Comparison of ENCODE assay signal across 24 cellular contexts in the genomic region with DNA sequence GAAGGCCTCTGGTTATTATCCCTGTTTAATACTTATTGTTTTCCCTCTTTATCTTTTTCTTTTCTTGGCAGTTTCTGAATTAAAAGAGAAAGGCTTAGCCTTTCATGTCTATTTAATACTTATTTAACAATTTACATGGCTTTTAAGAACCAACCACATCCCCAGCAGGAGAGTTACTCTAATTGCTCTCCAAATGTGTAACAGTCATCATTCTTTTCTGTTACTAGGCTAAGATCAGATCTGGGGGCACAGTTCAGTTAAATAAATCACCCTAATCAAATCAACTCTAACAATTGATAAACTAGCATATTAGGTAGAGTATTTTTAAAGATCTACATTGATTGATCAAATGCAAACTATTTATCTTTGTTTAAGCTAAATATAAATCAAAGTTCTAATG. TPM values are rescaled to one million over a fixed set of nuclear protein-coding genes. Genes with fewer than 3 reads are reported as not detected.
DNase-seq lines count a peak whose midpoint lies in the region; ATAC-seq, FAIRE-seq and TF ChIP-seq lines count a peak whose summit lies in the region.
"Had no signal": no experiment of that assay in that cellular context is flagged by ENCODE, and none has a peak within 500 bp of the region (broad histone marks: within the 10 kb centered on the region; RNA-seq: fewer than 3 reads in every experiment).

No MANE protein-coding gene starts in this region.

- H3K4me3 ChIP-seq in HepG2 (replicated peaks in 1 of 3; ENCODE audit: insufficient read depth in 1 of 3, low read depth in 2 of 3, low read length in 3 of 3) (no peak overlapping the region), small intestine (ENCODE audit: low read depth in 1 of 2, low read length in 2 of 2) (no peak overlapping the region), uterus (no peak overlapping the region)
- H3K4me3 ChIP-seq: GM23248 had no signal

- no peak for ATAC-seq in HepG2

- H3K27ac ChIP-seq in HepG2 (ENCODE audit: extremely low read length, insufficient read depth, low read length), result no peak overlapping the region
- no peak overlapping the region for H3K27ac ChIP-seq in small intestine (ENCODE audit: low read depth in 1 of 2, low read length in 1 of 2)
- H3K27ac ChIP-seq in uterus, result peak overlapping the region in 1 of 2 donors; percentile 2
- H3K27ac ChIP-seq: 22Rv1, GM23248, RWPE1 had no signal

- no peaks in the 10 kb centered on the region for H3K36me3 ChIP-seq in HepG2 (replicated peaks in 1 of 2; ENCODE audit: control insufficient read depth in 1 of 2, insufficient read depth in 2 of 2, low read length in 2 of 2)
- no peaks in the 10 kb centered on the region for H3K36me3 ChIP-seq in small intestine (ENCODE audit: control insufficient read depth in 2 of 2, insufficient read depth in 2 of 2, low read length in 2 of 2)
- no peaks in the 10 kb centered on the region for H3K36me3 ChIP-seq in uterus
- H3K36me3 ChIP-seq: BE2C had no signal

- CTCF ChIA-PET in HepG2 (lab: Yijun Ruan, JAX; ENCODE audit: low intra/inter-chr PET ratio, low total read pairs), result no interaction called here

- intact Hi-C loops in HepG2 (cut with micrococcal nuclease; ENCODE audit: unreplicated experiment), result no loop called here
- intact Hi-C loops in uterus (cut with DNase I; ENCODE audit: low total_unique reads), result no loop called here

- H3K4me1 ChIP-seq in HepG2 (ENCODE audit: insufficient read depth, low read length), result peaks cover 67% of the 10 kb centered on the region
- H3K4me1 ChIP-seq in small intestine (ENCODE audit: control insufficient read depth in 2 of 2, insufficient read depth in 1 of 2, low read depth in 1 of 2, low read length in 1 of 2), result peaks cover 4 to 7% of the 10 kb centered on the region in 2 donors
- no peaks in the 10 kb centered on the region for H3K4me1 ChIP-seq in uterus

- H2AFZ ChIP-seq in HepG2 (ENCODE audit: low read length), result no peak overlapping the region
- H2AFZ ChIP-seq: GM23248 had no signal

- no peaks in the 10 kb centered on the region for H3K79me2 ChIP-seq in HepG2 (ENCODE audit: insufficient read depth, low read length)

- FAIRE-seq in HepG2 (lab: Jason Lieb, UNC) (no peak), small intestine (lab: Jason Lieb, UNC) (no peak)
- FAIRE-seq: G401.6, HTR-8/SVneo had no signal

- no TSS peak for BruUV-seq in HepG2 (replicated peaks; lab: Mats Ljungman, UMichigan)

- no peak overlapping the region for H3K9ac ChIP-seq in HepG2 (ENCODE audit: insufficient read depth, low read depth, low read length)
- H3K9ac ChIP-seq: GM23248 had no signal

- no peaks in the 10 kb centered on the region for H3K27me3 ChIP-seq in HepG2 (ENCODE audit: control insufficient read depth in 1 of 2, insufficient read depth in 2 of 2, low read length in 2 of 2)
- H3K27me3 ChIP-seq in small intestine (ENCODE audit: control insufficient read depth in 2 of 2, insufficient read depth in 2 of 2, low read length in 2 of 2), result no peaks in the 10 kb centered on the region
- no peaks in the 10 kb centered on the region for H3K27me3 ChIP-seq in uterus
- H3K27me3 ChIP-seq: BE2C had no signal

- TF ChIP-seq RAD21 in HepG2 (CRISPR knock-in tag; IDR thresholded peaks at IDR 0.05), result no peak

- H4K20me1 ChIP-seq in HepG2 (ENCODE audit: insufficient read depth, low read length), result no peaks in the 10 kb centered on the region

- no peak for TF ChIP-seq POLR2A in HepG2 (IDR thresholded peaks at IDR 0.05; ENCODE audit: insufficient read depth in 1 of 2, low read depth in 2 of 2, low read length in 2 of 2)
- TF ChIP-seq POLR2A in uterus (IDR thresholded peaks at IDR 0.05), result no peak

- TF ChIP-seq EP300 in HepG2 (IDR thresholded peaks at IDR 0.05; ENCODE audit: low read depth in 2 of 2, low read length in 2 of 2) (no peak), HepG2 (CRISPR knock-in tag; IDR thresholded peaks at IDR 0.05; ENCODE audit: borderline replicate concordance) (no peak)

- in situ Hi-C loops in HepG2 (cut with HindIII; ENCODE audit: extremely low pct_ligation_motif_present, low pct_unique_long_range_greater_than_20kb), result no loop called here

- H3K4me2 ChIP-seq in HepG2 (ENCODE audit: low read depth, low read length), result 0 out of 2 replicates have a peak overlapping the region, but pooled peaks have one; percentile 16

- TF ChIP-seq CTCF in HepG2 (CRISPR knock-in tag; IDR thresholded peaks at IDR 0.05), result no peak
- TF ChIP-seq CTCF in uterus (IDR thresholded peaks at IDR 0.05), result no peak

- POLR2A ChIA-PET in HepG2 (lab: Yijun Ruan, JAX), result interaction anchor here (1.4 kb wide), 1 partner anchor 10 kb away, joined by 9 read pairs; no protein-coding TSS in a partner anchor

- H3K9me3 ChIP-seq in HepG2 (ENCODE audit: low read length) (no peaks in the 10 kb centered on the region), small intestine (ENCODE audit: control insufficient read depth, low read depth) (no peaks in the 10 kb centered on the region), uterus (no peaks in the 10 kb centered on the region)
- H3K9me3 ChIP-seq: BE2C had no signal

- DNase-seq in DMS53 (lab: John Stamatoyannopoulos, UW) (peak; percentile 9), DMS53 treated with DMSO at 0.1 percent for 48 hours (lab: John Stamatoyannopoulos, UW; ENCODE audit: unreplicated experiment) (no peak), HepG2 (ENCODE audit: low spot score) (no peak), small intestine (peak; percentile 75), SW 1271 (lab: John Stamatoyannopoulos, UW) (no peak), uterus (no peak)
- DNase-seq in activated CD4-positive, alpha-beta T cell treated with anti-CD3 and anti-CD28 coated beads, Interleukin-2, amount 50 U/mL, for 48 hours, result no peak
- DNase-seq: ACHN; CD8-positive, alpha-beta memory T cell; DMS 273 treated with DMSO at 0.1 percent for 48 hours; GM23248; H7; KBM-7; MV-4-11; NCI-H1105; NCI-H1436 treated with DMSO at 0.1 percent for 48 hours; NCI-H446; NCI-H524 treated with DMSO at 0.1 percent for 48 hours; SHP77 treated with DMSO at 0.1 percent for 48 hours had no signal

TF ChIP-seq in HepG2, 621 proteins besides CTCF, POLR2A, EP300 and RAD21:
- no peak for TF ChIP-seq CREB1 (IDR thresholded peaks at IDR 0.05)
- TF ChIP-seq CREB1 (CRISPR knock-in tag; IDR thresholded peaks at IDR 0.05), result peak; percentile 31; the same call in 1 of the 2 replicates
- 0 out of 4 replicates have a peak, but pooled peaks of 1 of the 2 experiments have one; percentile 5 for TF ChIP-seq MAFK (conservative IDR thresholded peaks at IDR 0.05 in 1 of 2, IDR thresholded peaks at IDR 0.05 in 1 of 2; ENCODE audit: low read length in 2 of 2)
- TF ChIP-seq ZFP37 (CRISPR knock-in tag; IDR thresholded peaks at IDR 0.05; ENCODE audit: borderline replicate concordance), result no peak
- TF ChIP-seq RBAK (CRISPR knock-in tag; IDR thresholded peaks at IDR 0.05), result peak; percentile 66; the same call in 1 of the 2 replicates

RNA-seq across cellular contexts. Expression of gene NT5E, which starts 54.1 kb away (rescaled TPM):
- 6.4 and 9.5 TPM in 2 replicates for total RNA-seq in HepG2 (2016; rRNA removed; fragmentation: Illumina TruSeq; extraction: Trizol)
- 2.7 and 3.2 TPM in 2 replicates for total RNA-seq in HepG2 (2016; cell fraction: cytosol; rRNA removed; fragmentation: Illumina TruSeq; extraction: Trizol; ENCODE audit: low read depth)
- 6.5 and 9.4 TPM in 2 replicates for total RNA-seq in HepG2 (2016; cell fraction: insoluble cytoplasmic fraction; rRNA removed; fragmentation: Illumina TruSeq; extraction: Trizol)
- 4.5 and 4.6 TPM in 2 replicates for total RNA-seq in HepG2 (2016; cell fraction: membrane; rRNA removed; fragmentation: Illumina TruSeq; extraction: Trizol)
- 11.7 and 12.4 TPM in 2 replicates for total RNA-seq in HepG2 (2016; cell fraction: nucleus; rRNA removed; fragmentation: Illumina TruSeq; extraction: Trizol)
- 33.0 and 40.6 TPM in 2 replicates for polyA plus RNA-seq in HepG2 (2011; rRNA removed)
- 28.1 and 33.2 TPM in 2 replicates for polyA plus RNA-seq in HepG2 (2011; cell fraction: cytosol; rRNA removed)
- polyA plus RNA-seq in HepG2 (2011; cell fraction: nucleus; rRNA removed), result 38.4 and 39.5 TPM in 2 replicates
- polyA plus RNA-seq in HepG2 (2012), result 41.1 and 41.9 TPM in 2 replicates
- polyA plus RNA-seq in HepG2 (2016; cell fraction: cytosol; fragmentation: Illumina TruSeq; extraction: Trizol; ENCODE audit: low read depth), result 1.8 and 3.1 TPM in 2 replicates
- 5.9 and 6.0 TPM in 2 replicates for polyA plus RNA-seq in HepG2 (2016; cell fraction: insoluble cytoplasmic fraction; fragmentation: Illumina TruSeq; extraction: Trizol; ENCODE audit: low read depth)
- polyA plus RNA-seq in HepG2 (2016; cell fraction: membrane; fragmentation: Illumina TruSeq; extraction: Trizol; ENCODE audit: low read depth), result 3.5 and 3.7 TPM in 2 replicates
- 12.7 and 12.8 TPM in 2 replicates for polyA plus RNA-seq in HepG2 (2016; cell fraction: nucleus; fragmentation: Illumina TruSeq; extraction: Trizol; ENCODE audit: insufficient read depth, low read depth)
- polyA minus RNA-seq in HepG2 (2011; rRNA and poly(A)+ RNA removed; ENCODE audit: low replicate concordance), result 4.8 and 51.2 TPM in 2 replicates
- polyA minus RNA-seq in HepG2 (2011; cell fraction: cytosol; rRNA and poly(A)+ RNA removed), result 40.8 and 61.8 TPM in 2 replicates
- polyA minus RNA-seq in HepG2 (2011; cell fraction: nucleus; rRNA and poly(A)+ RNA removed), result 27.0 and 35.1 TPM in 2 replicates
- 10 to 100 TPM in 2 of 3 donors, 1 to 10 TPM in 1; 5.8 to 24.9 (median 11.8) TPM for polyA plus RNA-seq in small intestine
- total RNA-seq in uterus, result 100 to 1,000 TPM in 1 of 4 donors, 10 to 100 TPM in 3; 23.5 to 136 (median 65.4) TPM

Comparison
In these comparisons a context has a peak if more than half of its experiments do, and no peak if none do; other contexts are left out.
1. DNase-seq: peak in DMS53 (single experiment) and small intestine (single experiment); none in DMS53 treated with DMSO at 0.1 percent for 48 hours (single experiment), HepG2 (single experiment), activated CD4-positive, alpha-beta T cell treated with anti-CD3 and anti-CD28 coated beads, Interleukin-2, amount 50 U/mL, for 48 hours (0 of 2), SW 1271 (0 of 2) and uterus (0 of 2).